ENCODE assay signal across 1 cellular context in genomic region chr19:48618916-48619691, GRCh38.
A peak's percentile ranks its signal among the peaks of the same experiment; 100 is the strongest.
TF ChIP-seq lines count a peak whose summit lies in the region.

Gene RPL18, minus strand, starts transcription at chr19:48619178. Its CDS starts 35 bp downstream, at chr19:48619143.
Gene SPHK2, plus strand, starts transcription at chr19:48619506. Its CDS starts 1,009 bp downstream, at chr19:48620515.

TF ChIP-seq in HEK293, 187 proteins besides CTCF, POLR2A, EP300 and RAD21 (continued from another document and continues in another):
- TF ChIP-seq ZNF76 (tag by site-specific recombination; IDR thresholded peaks at IDR 0.05; ENCODE audit: borderline replicate concordance, low read depth) (peak; percentile 92), ZNF555 (tag by site-specific recombination; conservative IDR thresholded peaks at IDR 0.05) (no peak), ZNF660 (tag by site-specific recombination; IDR thresholded peaks at IDR 0.05) (peak; percentile 97), REPIN1 (tag by site-specific recombination; IDR thresholded peaks at IDR 0.05; ENCODE audit: low read depth) (no peak; the same call in 1 of the 2 replicates), ZNF2 (tag by site-specific recombination; IDR thresholded peaks at IDR 0.05) (0 out of 2 replicates have a peak, but pooled peaks have one; percentile 42), SP7 (tag by site-specific recombination; IDR thresholded peaks at IDR 0.05) (peak; percentile 93), OVOL3 (tag by site-specific recombination; IDR thresholded peaks at IDR 0.05) (peak; percentile 76; the same call in 1 of the 2 replicates), ZNF266 (tag by site-specific recombination; IDR thresholded peaks at IDR 0.05; ENCODE audit: low read depth) (no peak), SETDB1 (IDR thresholded peaks at IDR 0.05; ENCODE audit: insufficient read length, low read length) (no peak), ZBTB6 (tag by site-specific recombination; IDR thresholded peaks at IDR 0.05) (peak; percentile 81), KLF10 (tag by site-specific recombination; IDR thresholded peaks at IDR 0.05) (peak; percentile 81), ZNF670 (tag by site-specific recombination; IDR thresholded peaks at IDR 0.05; ENCODE audit: low read depth) (no peak), ZNF148 (tag by site-specific recombination; IDR thresholded peaks at IDR 0.05; ENCODE audit: borderline replicate concordance) (peak; percentile 47; the same call in 1 of the 2 replicates), ZNF37A (tag by site-specific recombination; IDR thresholded peaks at IDR 0.05) (no peak), ZEB2 (tag by site-specific recombination; IDR thresholded peaks at IDR 0.05) (peak; percentile 93), RBAK (tag by site-specific recombination; IDR thresholded peaks at IDR 0.05) (no peak), ZNF398 (tag by site-specific recombination; IDR thresholded peaks at IDR 0.05) (no peak; the same call in 1 of the 2 replicates), ZNF174 (tag by site-specific recombination; IDR thresholded peaks at IDR 0.05) (no peak), ZNF248 (tag by site-specific recombination; IDR thresholded peaks at IDR 0.05) (no peak), ZNF214 (tag by site-specific recombination; IDR thresholded peaks at IDR 0.05; ENCODE audit: borderline replicate concordance) (no peak), ZNF776 (tag by site-specific recombination; IDR thresholded peaks at IDR 0.05; ENCODE audit: borderline replicate concordance) (no peak), ZNF624 (tag by site-specific recombination; IDR thresholded peaks at IDR 0.05) (no peak), ZNF354C (tag by site-specific recombination; IDR thresholded peaks at IDR 0.05; ENCODE audit: borderline replicate concordance, low read depth) (no peak), ZNF138 (tag by site-specific recombination; IDR thresholded peaks at IDR 0.05; ENCODE audit: borderline replicate concordance) (no peak), ZNF548 (tag by site-specific recombination; IDR thresholded peaks at IDR 0.05) (no peak), ZBTB48 (tag by site-specific recombination; IDR thresholded peaks at IDR 0.05) (peak; percentile 99), GLIS1 (tag by site-specific recombination; IDR thresholded peaks at IDR 0.05) (peak; percentile 21; the same call in 1 of the 2 replicates), ZFP41 (tag by site-specific recombination; IDR thresholded peaks at IDR 0.05; ENCODE audit: borderline replicate concordance) (peak; percentile 20; the same call in 1 of the 2 replicates), HOXD13 (CRISPR knock-in tag; IDR thresholded peaks at IDR 0.05; ENCODE audit: borderline replicate concordance) (no peak), ZBTB17 (tag by site-specific recombination; IDR thresholded peaks at IDR 0.05) (peak; percentile 96), ZNF169 (tag by site-specific recombination; IDR thresholded peaks at IDR 0.05) (no peak), ZNF514 (tag by site-specific recombination; IDR thresholded peaks at IDR 0.05) (no peak), ZFP37 (tag by site-specific recombination; IDR thresholded peaks at IDR 0.05) (peak; percentile 83; the same call in 1 of the 2 replicates), ZNF623 (tag by site-specific recombination; IDR thresholded peaks at IDR 0.05) (no peak), ZNF707 (tag by site-specific recombination; IDR thresholded peaks at IDR 0.05) (no peak), ZNF658 (tag by site-specific recombination; IDR thresholded peaks at IDR 0.05) (no peak), ZNF580 (tag by site-specific recombination; IDR thresholded peaks at IDR 0.05) (peak; percentile 78), HOXC10 (CRISPR knock-in tag; IDR thresholded peaks at IDR 0.05) (no peak), SP3 (tag by site-specific recombination; IDR thresholded peaks at IDR 0.05) (peak; percentile 98), ZNF510 (tag by site-specific recombination; IDR thresholded peaks at IDR 0.05; ENCODE audit: insufficient replicate concordance) (no peak), ZNF558 (tag by site-specific recombination; IDR thresholded peaks at IDR 0.05) (peak; percentile 38; the same call in 1 of the 2 replicates)
- TF ChIP-seq, protein P1, sequence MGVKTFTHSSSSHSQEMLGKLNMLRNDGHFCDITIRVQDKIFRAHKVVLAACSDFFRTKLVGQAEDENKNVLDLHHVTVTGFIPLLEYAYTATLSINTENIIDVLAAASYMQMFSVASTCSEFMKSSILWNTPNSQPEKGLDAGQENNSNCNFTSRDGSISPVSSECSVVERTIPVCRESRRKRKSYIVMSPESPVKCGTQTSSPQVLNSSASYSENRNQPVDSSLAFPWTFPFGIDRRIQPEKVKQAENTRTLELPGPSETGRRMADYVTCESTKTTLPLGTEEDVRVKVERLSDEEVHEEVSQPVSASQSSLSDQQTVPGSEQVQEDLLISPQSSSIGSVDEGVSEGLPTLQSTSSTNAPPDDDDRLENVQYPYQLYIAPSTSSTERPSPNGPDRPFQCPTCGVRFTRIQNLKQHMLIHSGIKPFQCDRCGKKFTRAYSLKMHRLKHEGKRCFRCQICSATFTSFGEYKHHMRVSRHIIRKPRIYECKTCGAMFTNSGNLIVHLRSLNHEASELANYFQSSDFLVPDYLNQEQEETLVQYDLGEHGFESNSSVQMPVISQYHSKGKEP (tag by site-specific recombination; IDR thresholded peaks at IDR 0.05): no peak
- TF ChIP-seq, protein P2, sequence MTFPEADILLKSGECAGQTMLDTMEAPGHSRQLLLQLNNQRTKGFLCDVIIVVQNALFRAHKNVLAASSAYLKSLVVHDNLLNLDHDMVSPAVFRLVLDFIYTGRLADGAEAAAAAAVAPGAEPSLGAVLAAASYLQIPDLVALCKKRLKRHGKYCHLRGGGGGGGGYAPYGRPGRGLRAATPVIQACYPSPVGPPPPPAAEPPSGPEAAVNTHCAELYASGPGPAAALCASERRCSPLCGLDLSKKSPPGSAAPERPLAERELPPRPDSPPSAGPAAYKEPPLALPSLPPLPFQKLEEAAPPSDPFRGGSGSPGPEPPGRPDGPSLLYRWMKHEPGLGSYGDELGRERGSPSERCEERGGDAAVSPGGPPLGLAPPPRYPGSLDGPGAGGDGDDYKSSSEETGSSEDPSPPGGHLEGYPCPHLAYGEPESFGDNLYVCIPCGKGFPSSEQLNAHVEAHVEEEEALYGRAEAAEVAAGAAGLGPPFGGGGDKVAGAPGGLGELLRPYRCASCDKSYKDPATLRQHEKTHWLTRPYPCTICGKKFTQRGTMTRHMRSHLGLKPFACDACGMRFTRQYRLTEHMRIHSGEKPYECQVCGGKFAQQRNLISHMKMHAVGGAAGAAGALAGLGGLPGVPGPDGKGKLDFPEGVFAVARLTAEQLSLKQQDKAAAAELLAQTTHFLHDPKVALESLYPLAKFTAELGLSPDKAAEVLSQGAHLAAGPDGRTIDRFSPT (tag by site-specific recombination; IDR thresholded peaks at IDR 0.05): no peak
- TF ChIP-seq, protein P3, sequence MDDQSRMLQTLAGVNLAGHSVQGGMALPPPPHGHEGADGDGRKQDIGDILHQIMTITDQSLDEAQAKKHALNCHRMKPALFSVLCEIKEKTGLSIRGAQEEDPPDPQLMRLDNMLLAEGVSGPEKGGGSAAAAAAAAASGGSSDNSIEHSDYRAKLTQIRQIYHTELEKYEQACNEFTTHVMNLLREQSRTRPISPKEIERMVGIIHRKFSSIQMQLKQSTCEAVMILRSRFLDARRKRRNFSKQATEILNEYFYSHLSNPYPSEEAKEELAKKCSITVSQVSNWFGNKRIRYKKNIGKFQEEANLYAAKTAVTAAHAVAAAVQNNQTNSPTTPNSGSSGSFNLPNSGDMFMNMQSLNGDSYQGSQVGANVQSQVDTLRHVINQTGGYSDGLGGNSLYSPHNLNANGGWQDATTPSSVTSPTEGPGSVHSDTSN (CRISPR knock-in tag; IDR thresholded peaks at IDR 0.05): peak; percentile 92
- TF ChIP-seq, protein P4, sequence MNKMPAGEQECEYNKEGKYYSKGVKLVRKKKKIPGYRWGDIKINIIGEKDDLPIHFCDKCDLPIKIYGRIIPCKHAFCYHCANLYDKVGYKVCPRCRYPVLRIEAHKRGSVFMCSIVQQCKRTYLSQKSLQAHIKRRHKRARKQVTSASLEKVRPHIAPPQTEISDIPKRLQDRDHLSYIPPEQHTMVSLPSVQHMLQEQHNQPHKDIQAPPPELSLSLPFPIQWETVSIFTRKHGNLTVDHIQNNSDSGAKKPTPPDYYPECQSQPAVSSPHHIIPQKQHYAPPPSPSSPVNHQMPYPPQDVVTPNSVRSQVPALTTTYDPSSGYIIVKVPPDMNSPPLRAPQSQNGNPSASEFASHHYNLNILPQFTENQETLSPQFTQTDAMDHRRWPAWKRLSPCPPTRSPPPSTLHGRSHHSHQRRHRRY (tag by site-specific recombination; IDR thresholded peaks at IDR 0.05): no peak
- TF ChIP-seq, protein P5, sequence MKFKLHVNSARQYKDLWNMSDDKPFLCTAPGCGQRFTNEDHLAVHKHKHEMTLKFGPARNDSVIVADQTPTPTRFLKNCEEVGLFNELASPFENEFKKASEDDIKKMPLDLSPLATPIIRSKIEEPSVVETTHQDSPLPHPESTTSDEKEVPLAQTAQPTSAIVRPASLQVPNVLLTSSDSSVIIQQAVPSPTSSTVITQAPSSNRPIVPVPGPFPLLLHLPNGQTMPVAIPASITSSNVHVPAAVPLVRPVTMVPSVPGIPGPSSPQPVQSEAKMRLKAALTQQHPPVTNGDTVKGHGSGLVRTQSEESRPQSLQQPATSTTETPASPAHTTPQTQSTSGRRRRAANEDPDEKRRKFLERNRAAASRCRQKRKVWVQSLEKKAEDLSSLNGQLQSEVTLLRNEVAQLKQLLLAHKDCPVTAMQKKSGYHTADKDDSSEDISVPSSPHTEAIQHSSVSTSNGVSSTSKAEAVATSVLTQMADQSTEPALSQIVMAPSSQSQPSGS (tag by site-specific recombination; IDR thresholded peaks at IDR 0.05; ENCODE audit: low read depth): peak; percentile 94
- TF ChIP-seq, protein P6, sequence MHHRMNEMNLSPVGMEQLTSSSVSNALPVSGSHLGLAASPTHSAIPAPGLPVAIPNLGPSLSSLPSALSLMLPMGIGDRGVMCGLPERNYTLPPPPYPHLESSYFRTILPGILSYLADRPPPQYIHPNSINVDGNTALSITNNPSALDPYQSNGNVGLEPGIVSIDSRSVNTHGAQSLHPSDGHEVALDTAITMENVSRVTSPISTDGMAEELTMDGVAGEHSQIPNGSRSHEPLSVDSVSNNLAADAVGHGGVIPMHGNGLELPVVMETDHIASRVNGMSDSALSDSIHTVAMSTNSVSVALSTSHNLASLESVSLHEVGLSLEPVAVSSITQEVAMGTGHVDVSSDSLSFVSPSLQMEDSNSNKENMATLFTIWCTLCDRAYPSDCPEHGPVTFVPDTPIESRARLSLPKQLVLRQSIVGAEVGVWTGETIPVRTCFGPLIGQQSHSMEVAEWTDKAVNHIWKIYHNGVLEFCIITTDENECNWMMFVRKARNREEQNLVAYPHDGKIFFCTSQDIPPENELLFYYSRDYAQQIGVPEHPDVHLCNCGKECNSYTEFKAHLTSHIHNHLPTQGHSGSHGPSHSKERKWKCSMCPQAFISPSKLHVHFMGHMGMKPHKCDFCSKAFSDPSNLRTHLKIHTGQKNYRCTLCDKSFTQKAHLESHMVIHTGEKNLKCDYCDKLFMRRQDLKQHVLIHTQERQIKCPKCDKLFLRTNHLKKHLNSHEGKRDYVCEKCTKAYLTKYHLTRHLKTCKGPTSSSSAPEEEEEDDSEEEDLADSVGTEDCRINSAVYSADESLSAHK (tag by site-specific recombination; IDR thresholded peaks at IDR 0.05): peak; percentile 57; the same call in 1 of the 2 replicates
- TF ChIP-seq, protein P7, sequence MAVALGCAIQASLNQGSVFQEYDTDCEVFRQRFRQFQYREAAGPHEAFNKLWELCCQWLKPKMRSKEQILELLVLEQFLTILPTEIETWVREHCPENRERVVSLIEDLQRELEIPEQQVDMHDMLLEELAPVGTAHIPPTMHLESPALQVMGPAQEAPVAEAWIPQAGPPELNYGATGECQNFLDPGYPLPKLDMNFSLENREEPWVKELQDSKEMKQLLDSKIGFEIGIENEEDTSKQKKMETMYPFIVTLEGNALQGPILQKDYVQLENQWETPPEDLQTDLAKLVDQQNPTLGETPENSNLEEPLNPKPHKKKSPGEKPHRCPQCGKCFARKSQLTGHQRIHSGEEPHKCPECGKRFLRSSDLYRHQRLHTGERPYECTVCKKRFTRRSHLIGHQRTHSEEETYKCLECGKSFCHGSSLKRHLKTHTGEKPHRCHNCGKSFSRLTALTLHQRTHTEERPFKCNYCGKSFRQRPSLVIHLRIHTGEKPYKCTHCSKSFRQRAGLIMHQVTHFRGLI (tag by site-specific recombination; IDR thresholded peaks at IDR 0.05): no peak
